Comparison of ENCODE assay signal across 22 cellular contexts in the genomic region with DNA sequence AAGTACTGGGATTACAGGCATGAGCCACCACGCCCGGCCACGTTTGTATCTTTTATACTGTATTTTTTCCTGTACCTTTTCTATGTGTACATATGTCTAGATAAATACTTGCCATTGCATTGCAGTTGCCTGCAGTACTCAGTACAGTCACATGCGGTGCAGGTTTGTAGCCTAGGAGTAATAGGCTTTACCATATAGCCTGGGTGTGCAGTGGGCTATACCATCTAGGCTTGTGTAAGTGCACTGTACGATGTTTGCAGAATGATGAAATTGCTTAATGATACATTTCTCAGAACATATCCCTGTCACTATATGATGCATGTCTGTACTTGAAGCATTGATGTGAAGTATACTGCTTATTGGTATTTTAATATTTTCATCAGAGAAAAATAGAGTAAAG.
"Had no signal": no experiment of that assay in that cellular context is flagged by ENCODE, and none has a peak within 500 bp of the region (broad histone marks: within the 10 kb centered on the region; RNA-seq: fewer than 3 reads in every experiment).

No MANE protein-coding gene starts in this region.

- H3K27ac ChIP-seq: adrenal gland, breast epithelium had no signal

- H3K4me3 Mint-ChIP-seq: activated CD8-positive, alpha-beta T cell treated with anti-CD3 and anti-CD28 coated beads, Interleukin-2, amount 10 ng/mL, durations not matched to agents 7 days and 5 days; activated naive CD8-positive, alpha-beta T cell treated with anti-CD3 and anti-CD28 coated beads, Interleukin-2, amount 10 ng/mL, durations not matched to agents 7 days and 5 days; T-helper 2 cell treated with Interferon-gamma antibody and Interleukin-4, amounts not matched to agents 5 μg/mL and 100 μg/mL, for 36 hours had no signal

- H3K9me2 ChIP-seq: SK-N-SH had no signal

- H3K4me3 ChIP-seq: adrenal gland, breast epithelium, MG63, SJCRH30 had no signal

- H3K36me3 ChIP-seq: adrenal gland, breast epithelium, MG63, SJCRH30 had no signal

- H3K9ac ChIP-seq: SK-N-SH had no signal

- H3K27ac Mint-ChIP-seq: activated CD8-positive, alpha-beta T cell treated with anti-CD3 and anti-CD28 coated beads, Interleukin-2, amount 10 ng/mL, durations not matched to agents 7 days and 5 days; activated naive CD8-positive, alpha-beta T cell treated with anti-CD3 and anti-CD28 coated beads, Interleukin-2, amount 10 ng/mL, durations not matched to agents 7 days and 5 days; T-helper 2 cell treated with Interferon-gamma antibody and Interleukin-4, amounts not matched to agents 5 μg/mL and 100 μg/mL, for 36 hours had no signal

- H3K4me2 ChIP-seq: SK-N-SH had no signal

- H3K4me1 ChIP-seq: adrenal gland, breast epithelium had no signal

- H3K4me1 Mint-ChIP-seq: activated naive CD8-positive, alpha-beta T cell treated with anti-CD3 and anti-CD28 coated beads, Interleukin-2, amount 10 ng/mL, durations not matched to agents 7 days and 5 days had no signal

- DNase-seq: activated CD4-positive, alpha-beta T cell treated with anti-CD3 and anti-CD28 coated beads for 4 hours; activated CD8-positive, alpha-beta memory T cell treated with anti-CD3 and anti-CD28 coated beads, Interleukin-2, amount 50 U/mL, for 48 hours; activated CD8-positive, alpha-beta T cell treated with anti-CD3 and anti-CD28 coated beads, Interleukin-2, amount 10 ng/mL, durations not matched to agents 7 days and 5 days; activated naive CD4-positive, alpha-beta T cell treated with anti-CD3 and anti-CD28 coated beads, Interleukin-2, amount 50 U/mL, for 16 hours; activated naive CD8-positive, alpha-beta T cell treated with anti-CD3 and anti-CD28 coated beads, Interleukin-2, amount 10 ng/mL, durations not matched to agents 7 days and 5 days; activated T-cell treated with anti-CD3 and anti-CD28 coated beads, Interleukin-2, amount 50 U/mL, for 1 hour; adrenal gland; aorta; central memory CD4-positive, alpha-beta T cell; KG1; NCI-H1105 treated with DMSO at 0.1 percent for 48 hours; NCI-H1436 treated with DMSO at 0.1 percent for 48 hours; NCI-H187; NCI-H2081; NCI-H510A treated with DMSO at 0.1 percent for 48 hours; Right ventricle myocardium superior; RPMI8226; SJCRH30; SK-N-SH had no signal

- H3K9me3 ChIP-seq: adrenal gland, breast epithelium, MG63, SJCRH30, SK-N-SH had no signal

- H3K27me3 ChIP-seq: adrenal gland, breast epithelium, MG63, SJCRH30 had no signal

- H3K9me3 Mint-ChIP-seq: activated naive CD8-positive, alpha-beta T cell treated with anti-CD3 and anti-CD28 coated beads, Interleukin-2, amount 10 ng/mL, durations not matched to agents 7 days and 5 days; T-helper 2 cell treated with Interferon-gamma antibody and Interleukin-4, amounts not matched to agents 5 μg/mL and 100 μg/mL, for 36 hours had no signal
